ENCODE assay signal across 8 cellular contexts in genomic region chr2:156333274-156333950, GRCh38. TPM values are rescaled to one million over a fixed set of nuclear protein-coding genes. Genes with fewer than 3 reads are reported as not detected.
DNase-seq lines count a peak whose midpoint lies in the region; ATAC-seq and TF ChIP-seq lines count a peak whose summit lies in the region.

No MANE protein-coding gene starts in this region.

- ATAC-seq in HG02571 (IDR thresholded peaks at IDR 0.05; ENCODE audit: unreplicated experiment) (peak; percentile 24), lower lobe of right lung (peak; percentile 27 to 50)

- H3K36me3 ChIP-seq in breast epithelium, result no peaks in the 10 kb centered on the region
- no peaks in the 10 kb centered on the region for H3K36me3 ChIP-seq in lower lobe of right lung
- H3K36me3 ChIP-seq in thyroid gland, result no peaks in the 10 kb centered on the region

- WGBS in thyroid gland, 2 donors, result 0% methylated on average over 28 of the region's 28 CpGs

- H3K4me1 ChIP-seq in breast epithelium (no peaks in the 10 kb centered on the region), lower lobe of right lung (peaks cover 35% of the 10 kb centered on the region), thyroid gland (peaks cover 11 to 13% of the 10 kb centered on the region in 2 donors)

- H3K27ac ChIP-seq in breast epithelium (peak overlapping the region; percentile 98 to 99), lower lobe of right lung (peak overlapping the region; percentile 99), thyroid gland (peak overlapping the region; percentile 89 to 100 (median 100))

- DNase-seq in activated CD4-positive, alpha-beta T cell treated with anti-CD3 and anti-CD28 coated beads for 48 hours, result peak; percentile 32
- DNase-seq in activated CD4-positive, alpha-beta T cell treated with anti-CD3 and anti-CD28 coated beads, Interleukin-2, amount 50 U/mL, for 4 hours, result no peak
- DNase-seq in NOMO-1 treated with dmso at 0.1 percent for 144 hours (lab: John Stamatoyannopoulos, UW; ENCODE audit: unreplicated experiment) (peak; percentile 14), breast epithelium (ENCODE audit: low spot score in 2 of 2) (peak in 1 of 2 donors; percentile 50), lower lobe of right lung (peak; percentile 88), thyroid gland (peak in 1 of 2 donors; percentile 20)
- DNase-seq in stimulated activated CD4-positive, alpha-beta T cell treated with anti-CD3 and anti-CD28 coated beads, Interleukin-4, amount 100 ng/mL, for 1 hour, result no peak

- peak overlapping the region; percentile 81 to 88 (median 84) for H3K4me3 ChIP-seq in breast epithelium
- peak overlapping the region; percentile 87 for H3K4me3 ChIP-seq in lower lobe of right lung
- H3K4me3 ChIP-seq in thyroid gland (replicated peaks in 1 of 3), result peak overlapping the region; percentile 9 to 83 (median 76)

- H3K9me3 ChIP-seq in breast epithelium (no peaks in the 10 kb centered on the region), lower lobe of right lung (no peaks in the 10 kb centered on the region), thyroid gland (no peaks in the 10 kb centered on the region)

- H3K27me3 ChIP-seq in breast epithelium (no peaks in the 10 kb centered on the region), lower lobe of right lung (ENCODE audit: low read depth) (peaks cover 14% of the 10 kb centered on the region), thyroid gland (no peaks in the 10 kb centered on the region)

- TF ChIP-seq CTCF in breast epithelium (IDR thresholded peaks at IDR 0.05) (no peak), lower lobe of right lung (IDR thresholded peaks at IDR 0.05) (no peak), thyroid gland (IDR thresholded peaks at IDR 0.05) (no peak)

- TF ChIP-seq POLR2A in breast epithelium (IDR thresholded peaks at IDR 0.05), result no peak
- TF ChIP-seq POLR2A in thyroid gland (IDR thresholded peaks at IDR 0.05), result no peak

- intact Hi-C loops in breast epithelium (cut with DNase I; ENCODE audit: low total_unique reads) (loop anchor here (5.0 kb wide), 1 partner anchor 69 kb away; no protein-coding TSS in a partner anchor), lower lobe of right lung (cut with DNase I) (no loop called here), thyroid gland (cut with DNase I) (no loop called here)

RNA-seq across cellular contexts. Expression of gene NR4A2, which starts 0.9 kb away (rescaled TPM):
- total RNA-seq in breast epithelium, result 10 to 100 TPM in 1 of 3 donors, 1 to 10 TPM in 2; 3.8 to 29.4 (median 7.9) TPM
- total RNA-seq in lower lobe of right lung, result 4.0 TPM
- 1 to 10 TPM; 4.2 to 7.5 (median 5.0) TPM for total RNA-seq in thyroid gland

Comparison
In these comparisons a context has a peak if more than half of its experiments do, and no peak if none do; other contexts are left out.
1. DNase-seq: peak in activated CD4-positive, alpha-beta T cell treated with anti-CD3 and anti-CD28 coated beads for 48 hours (single experiment), NOMO-1 treated with dmso at 0.1 percent for 144 hours (single experiment) and lower lobe of right lung (single experiment); none in activated CD4-positive, alpha-beta T cell treated with anti-CD3 and anti-CD28 coated beads, Interleukin-2, amount 50 U/mL, for 4 hours (0 of 2) and stimulated activated CD4-positive, alpha-beta T cell treated with anti-CD3 and anti-CD28 coated beads, Interleukin-4, amount 100 ng/mL, for 1 hour (single experiment).
2. Peak in every context shown above with its lines, with median percentiles within 50 percentile points of each other: H3K27ac ChIP-seq and H3K4me3 ChIP-seq.